In the genomic region with DNA sequence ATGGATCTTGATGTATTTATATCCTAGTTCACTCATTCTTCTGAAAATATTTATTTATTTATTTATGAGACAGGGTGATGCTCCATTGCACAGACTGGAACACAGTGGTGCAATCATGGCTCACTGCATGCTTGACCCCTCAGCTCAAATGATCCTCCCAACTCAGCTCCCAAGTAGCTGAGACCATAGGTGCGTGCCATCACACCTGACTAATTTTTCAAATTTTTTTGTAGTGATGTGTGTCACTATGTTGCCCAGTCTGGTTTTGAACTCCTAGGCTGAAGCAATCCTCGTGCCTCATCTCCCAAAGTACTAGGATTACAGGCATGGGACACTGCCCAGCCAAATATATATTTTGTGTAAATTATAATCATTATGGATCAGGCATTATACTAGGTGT, we compare ENCODE assay signal across 24 cellular contexts.
"Had no signal": no experiment of that assay in that cellular context is flagged by ENCODE, and none has a peak within 500 bp of the region (broad histone marks: within the 10 kb centered on the region; RNA-seq: fewer than 3 reads in every experiment).

No MANE protein-coding gene starts in this region.

- DNase-seq: cerebellar nuclear complex; cortex of kidney; effector memory CD8-positive, alpha-beta T cell; foreskin melanocyte; hypothalamus; immature natural killer cell; left cardiac atrium; left ventricle myocardium inferior; lower lobe of right lung; naive B cell; pancreas; right lobe of liver; small intestine; stimulated activated CD4-positive, alpha-beta T cell treated with anti-CD3 and anti-CD28 coated beads, Interleukin-1b, Interleukin-23, amount 100 ng/mL, for 48 hours; stimulated activated CD4-positive, alpha-beta T cell treated with anti-CD3 and anti-CD28 coated beads, Interleukin-4, amount 100 ng/mL, for 1 hour; stimulated activated CD8-positive, alpha-beta memory T cell treated with anti-CD3 and anti-CD28 coated beads, Interleukin-4, amount 100 ng/mL, for 48 hours; stimulated activated naive CD4-positive, alpha-beta T cell; stimulated activated naive CD8-positive, alpha-beta T cell treated with anti-CD3 and anti-CD28 coated beads, Interleukin-15, amount 100 ng/mL, for 72 hours; transverse colon had no signal

- FAIRE-seq: endometrium, keratinocyte had no signal

- H3K27me3 ChIP-seq: esophagus muscularis mucosa, neutrophil, pancreas, right lobe of liver, suprapubic skin, transverse colon had no signal

- H3K4me3 ChIP-seq: esophagus muscularis mucosa, left ventricle myocardium inferior, lower lobe of right lung, pancreas, right lobe of liver, suprapubic skin, transverse colon had no signal

- H3K36me3 ChIP-seq: esophagus muscularis mucosa, left ventricle myocardium inferior, lower lobe of right lung, neutrophil, pancreas, right lobe of liver, suprapubic skin, transverse colon had no signal
